Comparison of ENCODE assay signal across 8 cellular contexts in the genomic region with DNA sequence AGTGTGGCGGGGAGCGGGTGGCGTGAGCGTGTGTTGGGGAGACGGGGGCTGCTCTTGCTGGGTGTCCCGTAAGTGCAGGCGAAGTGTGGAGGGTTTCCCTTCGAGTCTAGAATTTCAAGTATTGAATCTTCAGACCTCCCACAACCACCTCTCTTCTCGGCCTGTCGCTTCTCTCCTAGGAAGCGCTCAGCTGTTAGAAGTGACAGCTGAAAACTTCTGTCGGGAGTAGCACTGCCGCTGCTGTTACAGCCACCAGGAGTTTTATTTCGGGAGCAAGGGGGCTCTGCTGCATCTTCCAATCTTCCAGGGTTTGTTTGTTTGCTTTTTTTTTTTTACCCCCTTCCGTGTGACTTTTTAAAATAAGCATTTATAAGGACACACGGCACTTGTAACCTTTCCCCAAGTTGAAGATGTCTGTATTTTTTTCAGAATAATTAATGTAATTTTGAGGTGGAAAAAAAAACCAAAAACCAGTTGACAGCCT. TPM values are rescaled to one million over a fixed set of nuclear protein-coding genes. Genes with fewer than 3 reads are reported as not detected.
A peak's percentile ranks its signal among the peaks of the same experiment; 100 is the strongest.
DNase-seq lines count a peak whose midpoint lies in the region; ATAC-seq and TF ChIP-seq lines count a peak whose summit lies in the region.

No MANE protein-coding gene starts in this region.

- H3K4me3 Mint-ChIP-seq in neural progenitor cell = peak overlapping the region; percentile 98

- peaks cover 15% of the 10 kb centered on the region for H3K4me1 ChIP-seq in neural progenitor cell

- peak overlapping the region; percentile 87 for H3K27ac ChIP-seq in WERI-Rb-1
- H3K27ac ChIP-seq in neural progenitor cell = no peak overlapping the region

- no peaks in the 10 kb centered on the region for H3K9me3 Mint-ChIP-seq in neural progenitor cell

- H3K36me3 Mint-ChIP-seq in neural progenitor cell = peaks cover 6% of the 10 kb centered on the region

- H4K20me1 ChIP-seq in neural progenitor cell (ENCODE audit: low read depth) = peaks cover 9% of the 10 kb centered on the region

- DNase-seq in activated CD4-positive, CD25-positive, alpha-beta regulatory T cell treated with anti-CD3 and anti-CD28 coated beads, Interleukin-2, amount 50 U/mL, for 72 hours = no peak
- no peak for DNase-seq in WERI-Rb-1
- peak; percentile 13 for DNase-seq in fibroblast of pulmonary artery (ENCODE audit: low read depth)
- peak; percentile 67 for DNase-seq in neural progenitor cell (ENCODE audit: low spot score)
- DNase-seq in ureter (ENCODE audit: low spot score) = no peak

- H3K4me2 ChIP-seq in neural progenitor cell = peak overlapping the region; percentile 77

- H2AFZ ChIP-seq in neural progenitor cell (replicated peaks) = peak overlapping the region; percentile 71

- H3K36me3 ChIP-seq in WERI-Rb-1 (peaks cover 23% of the 10 kb centered on the region), neural progenitor cell (no peaks in the 10 kb centered on the region)

- H3K27me3 Mint-ChIP-seq in neural progenitor cell (ENCODE audit: insufficient read depth, low read depth) = no peaks in the 10 kb centered on the region

- peak overlapping the region; percentile 85 for H3K27ac Mint-ChIP-seq in neural progenitor cell

- H3K4me3 ChIP-seq in WERI-Rb-1 (ENCODE audit: low read depth, low read length) (peak overlapping the region; percentile 84), fibroblast of pulmonary artery (replicated peaks; ENCODE audit: low read depth, low read length) (peak overlapping the region; percentile 92), neural progenitor cell (peak overlapping the region; percentile 83)

- H3F3A ChIP-seq in neural progenitor cell (ENCODE audit: low read depth) = no peaks in the 10 kb centered on the region

- H3K4me1 Mint-ChIP-seq in neural progenitor cell = peaks cover 21% of the 10 kb centered on the region

- H3K9ac ChIP-seq in neural progenitor cell = peak overlapping the region; percentile 75

- peaks cover 78% of the 10 kb centered on the region for H3K79me2 ChIP-seq in neural progenitor cell (ENCODE audit: low read depth)

- no peaks in the 10 kb centered on the region for H3K9me3 ChIP-seq in WERI-Rb-1 (ENCODE audit: severe bottlenecking)
- H3K9me3 ChIP-seq in neural progenitor cell (ENCODE audit: low read depth) = no peaks in the 10 kb centered on the region

- peak; percentile 5 to 8 for ATAC-seq in activated CD4-positive, CD25-positive, alpha-beta regulatory T cell treated with anti-CD3 and anti-CD28 coated beads, Interleukin-2, amount 50 U/mL, for 24 hours
- ATAC-seq in HG03439 (IDR thresholded peaks at IDR 0.05; ENCODE audit: unreplicated experiment) (peak; percentile 2), GM19463 (IDR thresholded peaks at IDR 0.05; ENCODE audit: unreplicated experiment) (no peak)

- TF ChIP-seq CTCF in WERI-Rb-1 (IDR thresholded peaks at IDR 0.05; ENCODE audit: low read depth, low read length) (no peak), fibroblast of pulmonary artery (IDR thresholded peaks at IDR 0.05; ENCODE audit: low read length, missing control alignments) (no peak), neural progenitor cell (IDR thresholded peaks at IDR 0.05) (peak; percentile 11)

- H3K27me3 ChIP-seq in WERI-Rb-1 (ENCODE audit: insufficient read depth, low read depth, severe bottlenecking) (no peaks in the 10 kb centered on the region), neural progenitor cell (no peaks in the 10 kb centered on the region)

RNA-seq across cellular contexts. Expression of a gene that starts 0.7 kb away (rescaled TPM):
- total RNA-seq in neural progenitor cell (ENCODE audit: low replicate concordance) (15.5 and 18.7 TPM in 2 replicates), ureter (46.8 TPM)

RNA-seq across cellular contexts. Expression of a gene that starts 0.9 kb away (rescaled TPM):
- total RNA-seq in neural progenitor cell (ENCODE audit: low replicate concordance) = 15.5 and 32.6 TPM in 2 replicates
- 9.4 TPM for total RNA-seq in ureter

Comparison
In these comparisons a context has a peak if more than half of its experiments do, and no peak if none do; other contexts are left out.
1. DNase-seq: peak in fibroblast of pulmonary artery (single experiment) and neural progenitor cell (single experiment); none in activated CD4-positive, CD25-positive, alpha-beta regulatory T cell treated with anti-CD3 and anti-CD28 coated beads, Interleukin-2, amount 50 U/mL, for 72 hours (single experiment), WERI-Rb-1 (single experiment) and ureter (single experiment).
2. Peak in every context shown above with its lines, with median percentiles within 50 percentile points of each other: H3K4me3 ChIP-seq.